ENCODE assay signal across 13 cellular contexts in the genomic region with DNA sequence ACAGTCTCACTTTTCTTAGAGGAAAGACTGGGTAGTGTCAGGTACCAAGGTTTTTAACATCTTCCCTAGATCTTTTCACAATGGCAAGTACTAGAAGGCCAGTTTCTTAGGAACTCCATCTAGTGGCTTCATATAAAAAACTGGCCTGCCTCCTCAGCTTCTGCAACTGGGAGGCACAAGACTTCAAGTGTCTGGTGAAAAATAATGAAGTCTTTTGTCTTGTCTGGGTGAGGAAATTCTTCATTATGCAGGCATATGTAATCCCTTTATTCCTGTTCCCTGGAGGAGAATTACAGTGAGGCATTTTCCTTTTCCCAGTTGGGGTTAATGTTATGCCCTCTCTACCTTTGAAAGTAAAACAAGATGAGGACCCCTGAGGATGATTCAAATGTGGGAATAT.
DNase-seq lines count a peak whose midpoint lies in the region; ATAC-seq, FAIRE-seq and TF ChIP-seq lines count a peak whose summit lies in the region.
"Had no signal": no experiment of that assay in that cellular context is flagged by ENCODE, and none has a peak within 500 bp of the region (broad histone marks: within the 10 kb centered on the region; RNA-seq: fewer than 3 reads in every experiment).

No MANE protein-coding gene starts in this region.

- H3K4me3 Mint-ChIP-seq in neural progenitor cell: peak overlapping the region; percentile 51
- H3K4me3 Mint-ChIP-seq: activated CD4-positive, alpha-beta memory T cell treated with anti-CD3 and anti-CD28 coated beads, Interleukin-2, amount 10 ng/mL, durations not matched to agents 7 days and 5 days; activated naive CD8-positive, alpha-beta T cell treated with anti-CD3 and anti-CD28 coated beads, Interleukin-2, amount 50 U/mL, for 24 hours; memory B cell; stimulated activated naive CD8-positive, alpha-beta T cell treated with anti-CD3 and anti-CD28 coated beads, Interleukin-15, Interleukin-2, amounts not matched to agents 100 ng/mL and 50 ng/mL, for 24 hours had no signal

- CTCF ChIA-PET in PC-3 (lab: Charles Lee): no interaction called here

- H3K4me1 Mint-ChIP-seq in neural progenitor cell: peaks cover 43% of the 10 kb centered on the region
- H3K4me1 Mint-ChIP-seq: activated CD4-positive, alpha-beta memory T cell treated with anti-CD3 and anti-CD28 coated beads, Interleukin-2, amount 10 ng/mL, durations not matched to agents 7 days and 5 days; activated naive CD8-positive, alpha-beta T cell treated with anti-CD3 and anti-CD28 coated beads, Interleukin-2, amount 50 U/mL, for 24 hours; memory B cell had no signal

- no peak overlapping the region for H3K4me2 ChIP-seq in GM23248 (ENCODE audit: unreplicated experiment)
- no peak overlapping the region for H3K4me2 ChIP-seq in PC-3 (ENCODE audit: low read length)
- H3K4me2 ChIP-seq in neural progenitor cell: no peak overlapping the region

- H3K4me3 ChIP-seq in GM23248 (no peak overlapping the region), PC-3 (ENCODE audit: low read length) (no peak overlapping the region), epithelial cell of proximal tubule (ENCODE audit: low read depth, low read length) (no peak overlapping the region), neural progenitor cell (no peak overlapping the region)

- BruUV-seq in PC-3 (replicated peaks; lab: Mats Ljungman, UMichigan): no TSS peak

- peaks cover 8% of the 10 kb centered on the region for H3K9me3 Mint-ChIP-seq in neural progenitor cell
- H3K9me3 Mint-ChIP-seq: activated CD4-positive, alpha-beta memory T cell treated with anti-CD3 and anti-CD28 coated beads, Interleukin-2, amount 10 ng/mL, durations not matched to agents 7 days and 5 days; activated naive CD8-positive, alpha-beta T cell treated with anti-CD3 and anti-CD28 coated beads, Interleukin-2, amount 50 U/mL, for 24 hours; stimulated activated naive CD8-positive, alpha-beta T cell treated with anti-CD3 and anti-CD28 coated beads, Interleukin-15, Interleukin-2, amounts not matched to agents 100 ng/mL and 50 ng/mL, for 24 hours had no signal

- no peak for FAIRE-seq in urothelium cell line (lab: Jason Lieb, UNC)

- H3K27me3 ChIP-seq in GM23248 (replicated peaks; ENCODE audit: insufficient read depth) (peaks cover 8% of the 10 kb centered on the region), PC-3 (ENCODE audit: low read length) (no peaks in the 10 kb centered on the region), neural progenitor cell (no peaks in the 10 kb centered on the region)

- H3K79me2 ChIP-seq in GM23248 (ENCODE audit: insufficient read depth) (no peaks in the 10 kb centered on the region), PC-3 (ENCODE audit: low read length) (no peaks in the 10 kb centered on the region), neural progenitor cell (ENCODE audit: low read depth) (no peaks in the 10 kb centered on the region)

- no peaks in the 10 kb centered on the region for H3K27me3 Mint-ChIP-seq in neural progenitor cell (ENCODE audit: insufficient read depth, low read depth)

- H2AFZ ChIP-seq in GM23248 (no peak overlapping the region), PC-3 (ENCODE audit: low read length) (no peak overlapping the region), neural progenitor cell (replicated peaks) (no peak overlapping the region)

- H4K20me1 ChIP-seq in GM23248 (ENCODE audit: insufficient read depth) (no peaks in the 10 kb centered on the region), PC-3 (ENCODE audit: low read length) (no peaks in the 10 kb centered on the region), neural progenitor cell (ENCODE audit: low read depth) (no peaks in the 10 kb centered on the region)

- H3K4me1 ChIP-seq in GM23248 (ENCODE audit: insufficient read depth): no peaks in the 10 kb centered on the region
- H3K4me1 ChIP-seq in PC-3 (ENCODE audit: insufficient read depth, low read length): peaks cover 11% of the 10 kb centered on the region
- H3K4me1 ChIP-seq in neural progenitor cell: peaks cover 25% of the 10 kb centered on the region

- H3K9me2 ChIP-seq in GM23248 (ENCODE audit: insufficient read depth) (no peaks in the 10 kb centered on the region), PC-3 (replicated peaks; ENCODE audit: low read length) (no peaks in the 10 kb centered on the region)

- H3K9ac ChIP-seq in GM23248 (no peak overlapping the region), PC-3 (ENCODE audit: low read length) (no peak overlapping the region), neural progenitor cell (no peak overlapping the region)

- H3F3A ChIP-seq in GM23248 (ENCODE audit: insufficient read depth) (no peaks in the 10 kb centered on the region), PC-3 (ENCODE audit: low read length, unreplicated experiment) (no peaks in the 10 kb centered on the region), neural progenitor cell (ENCODE audit: low read depth) (peaks cover 24% of the 10 kb centered on the region)

- POLR2A ChIA-PET in PC-3 (lab: Charles Lee; ENCODE audit: unreplicated experiment): no interaction called here

- peak; percentile 43; the same call in 1 of the 2 replicates for ATAC-seq in PC-3
- no peak for ATAC-seq in GM18520 (IDR thresholded peaks at IDR 0.05; ENCODE audit: unreplicated experiment)
- ATAC-seq: activated naive CD8-positive, alpha-beta T cell treated with anti-CD3 and anti-CD28 coated beads, Interleukin-2, amount 50 U/mL, for 24 hours had no signal

- H3K36me3 Mint-ChIP-seq in neural progenitor cell: no peaks in the 10 kb centered on the region
- H3K36me3 Mint-ChIP-seq: memory B cell had no signal

- H3K36me3 ChIP-seq in GM23248 (ENCODE audit: low read depth): no peaks in the 10 kb centered on the region
- H3K36me3 ChIP-seq in PC-3 (ENCODE audit: low read depth, low read length): no peaks in the 10 kb centered on the region
- no peaks in the 10 kb centered on the region for H3K36me3 ChIP-seq in neural progenitor cell

- no peaks in the 10 kb centered on the region for H3K9me3 ChIP-seq in GM23248 (ENCODE audit: low read depth)
- no peaks in the 10 kb centered on the region for H3K9me3 ChIP-seq in PC-3 (ENCODE audit: low read length)
- no peaks in the 10 kb centered on the region for H3K9me3 ChIP-seq in neural progenitor cell (ENCODE audit: low read depth)

- intact Hi-C loops in PC-3 (cut with micrococcal nuclease): no loop called here

- TF ChIP-seq CTCF in PC-3 (conservative IDR thresholded peaks at IDR 0.05; ENCODE audit: low read depth, low read length): peak; percentile 51; the same call in 1 of the 2 replicates
- TF ChIP-seq CTCF in epithelial cell of proximal tubule (conservative IDR thresholded peaks at IDR 0.05; ENCODE audit: low read depth, low read length): peak; percentile 46
- TF ChIP-seq CTCF in neural progenitor cell (IDR thresholded peaks at IDR 0.05): peak; percentile 44

- DNase-seq in GM23248 (peak; percentile 31), PC-3 (peak; percentile 21), epithelial cell of proximal tubule (ENCODE audit: low read depth) (no peak), neural progenitor cell (ENCODE audit: low spot score) (peak; percentile 53), NOMO-1 treated with DMSO at 0.1 percent for 48 hours (lab: John Stamatoyannopoulos, UW; ENCODE audit: unreplicated experiment) (no peak), urothelium cell line (ENCODE audit: low spot score) (no peak), NCI-H1417 (lab: John Stamatoyannopoulos, UW) (no peak)
- DNase-seq: activated CD4-positive, alpha-beta memory T cell treated with anti-CD3 and anti-CD28 coated beads, Interleukin-2, amount 10 ng/mL, durations not matched to agents 7 days and 5 days; activated naive CD8-positive, alpha-beta T cell treated with anti-CD3 and anti-CD28 coated beads, Interleukin-2, amount 50 U/mL, for 24 hours; NCI-H1436 treated with DMSO at 0.1 percent for 48 hours had no signal

- H3K27ac ChIP-seq in GM23248 (no peak overlapping the region), PC-3 (ENCODE audit: low read length) (no peak overlapping the region), neural progenitor cell (no peak overlapping the region)

- in situ Hi-C loops in GM23248 (cut with MboI): no loop called here

- H3K27ac Mint-ChIP-seq in neural progenitor cell: no peak overlapping the region
- H3K27ac Mint-ChIP-seq: activated CD4-positive, alpha-beta memory T cell treated with anti-CD3 and anti-CD28 coated beads, Interleukin-2, amount 10 ng/mL, durations not matched to agents 7 days and 5 days; activated naive CD8-positive, alpha-beta T cell treated with anti-CD3 and anti-CD28 coated beads, Interleukin-2, amount 50 U/mL, for 24 hours; memory B cell; stimulated activated naive CD8-positive, alpha-beta T cell treated with anti-CD3 and anti-CD28 coated beads, Interleukin-15, Interleukin-2, amounts not matched to agents 100 ng/mL and 50 ng/mL, for 24 hours had no signal

Comparison
In these comparisons a context has a peak if more than half of its experiments do, and no peak if none do; other contexts are left out.
1. DNase-seq: peak in GM23248 (single experiment), PC-3 (single experiment) and neural progenitor cell (single experiment); none in epithelial cell of proximal tubule (single experiment), NOMO-1 treated with DMSO at 0.1 percent for 48 hours (single experiment), urothelium cell line (single experiment) and NCI-H1417 (0 of 3).
2. Peak in every context shown above with its lines, with median percentiles within 50 percentile points of each other: CTCF ChIP-seq.